ENCODE assay signal across 9 cellular contexts in the genomic region with DNA sequence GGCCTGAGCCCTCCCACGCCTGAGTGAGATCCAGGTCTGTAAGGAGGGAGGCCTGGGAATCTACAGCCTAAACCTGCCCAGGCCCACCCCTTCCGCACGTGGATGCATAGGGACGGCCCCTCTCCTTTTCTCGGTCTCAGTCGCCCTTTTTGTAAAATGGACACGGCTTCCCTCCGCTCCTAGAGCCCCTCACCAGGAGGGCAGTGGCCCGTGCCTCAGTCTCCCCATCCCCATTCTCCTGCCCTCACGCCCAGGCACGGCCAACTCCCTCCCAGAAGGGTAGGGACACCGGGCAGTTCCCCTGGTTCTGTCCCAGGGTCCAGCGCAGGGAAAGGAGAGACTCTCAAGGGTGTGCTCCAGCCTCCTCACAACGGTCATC.
A peak's percentile ranks its signal among the peaks of the same experiment; 100 is the strongest.
DNase-seq lines count a peak whose midpoint lies in the region; ATAC-seq and TF ChIP-seq lines count a peak whose summit lies in the region.
"Had no signal": no experiment of that assay in that cellular context is flagged by ENCODE, and none has a peak within 500 bp of the region (broad histone marks: within the 10 kb centered on the region; RNA-seq: fewer than 3 reads in every experiment).

No MANE protein-coding gene starts in this region.

- no peaks in the 10 kb centered on the region for H3K9me3 Mint-ChIP-seq in activated T-cell treated with anti-CD3 and anti-CD28 coated beads, Interleukin-2, amount 50 U/mL, for 24 hours
- no peaks in the 10 kb centered on the region for H3K9me3 Mint-ChIP-seq in stimulated activated effector memory CD8-positive, alpha-beta T cell treated with anti-CD3 and anti-CD28 coated beads, Interleukin-12 subunit alpha, Interleukin-12 subunit beta, amount 100 ng/mL, for 72 hours

- H3K27ac ChIP-seq in WERI-Rb-1, result peak overlapping the region; percentile 89

- peaks cover 19% of the 10 kb centered on the region for H3K4me1 Mint-ChIP-seq in activated T-cell treated with anti-CD3 and anti-CD28 coated beads, Interleukin-2, amount 50 U/mL, for 24 hours (ENCODE audit: low read depth)
- H3K4me1 Mint-ChIP-seq in stimulated activated effector memory CD8-positive, alpha-beta T cell treated with anti-CD3 and anti-CD28 coated beads, Interleukin-12 subunit alpha, Interleukin-12 subunit beta, amount 100 ng/mL, for 72 hours, result peaks cover 17% of the 10 kb centered on the region

- peak overlapping the region; percentile 59 for H3K4me3 Mint-ChIP-seq in activated T-cell treated with anti-CD3 and anti-CD28 coated beads, Interleukin-2, amount 50 U/mL, for 24 hours
- peak overlapping the region; percentile 59 for H3K4me3 Mint-ChIP-seq in stimulated activated effector memory CD8-positive, alpha-beta T cell treated with anti-CD3 and anti-CD28 coated beads, Interleukin-12 subunit alpha, Interleukin-12 subunit beta, amount 100 ng/mL, for 72 hours

- H3K27me3 Mint-ChIP-seq in activated T-cell treated with anti-CD3 and anti-CD28 coated beads, Interleukin-2, amount 50 U/mL, for 24 hours, result peaks cover 58% of the 10 kb centered on the region

- TF ChIP-seq CTCF in WERI-Rb-1 (IDR thresholded peaks at IDR 0.05; ENCODE audit: low read depth, low read length), result no peak

- H3K4me3 ChIP-seq in WERI-Rb-1 (ENCODE audit: low read depth, low read length), result peak overlapping the region; percentile 58

- H3K9me3 ChIP-seq in WERI-Rb-1 (ENCODE audit: severe bottlenecking), result no peaks in the 10 kb centered on the region

- no peaks in the 10 kb centered on the region for H3K36me3 Mint-ChIP-seq in activated T-cell treated with anti-CD3 and anti-CD28 coated beads, Interleukin-2, amount 50 U/mL, for 24 hours (ENCODE audit: low read depth)
- no peaks in the 10 kb centered on the region for H3K36me3 Mint-ChIP-seq in stimulated activated effector memory CD8-positive, alpha-beta T cell treated with anti-CD3 and anti-CD28 coated beads, Interleukin-12 subunit alpha, Interleukin-12 subunit beta, amount 100 ng/mL, for 72 hours

- DNase-seq in activated T-cell treated with anti-CD3 and anti-CD28 coated beads, Interleukin-2, amount 50 U/mL, for 24 hours, result no peak
- DNase-seq in activated T-cell treated with anti-CD3 and anti-CD28 coated beads, Interleukin-2, amount 50 U/mL, for 1 hour, result no peak
- DNase-seq in WERI-Rb-1 (no peak), left kidney (ENCODE audit: low read depth, low spot score) (peak; percentile 16), activated gamma-delta T cell treated with Interleukin-2 at 50 U/mL for 16 hours (no peak), RPMI8226 (no peak), HCEC 1CT (no peak)
- DNase-seq in stimulated activated effector memory CD8-positive, alpha-beta T cell treated with anti-CD3 and anti-CD28 coated beads, Interleukin-12 subunit alpha, Interleukin-12 subunit beta, amount 100 ng/mL, for 72 hours (ENCODE audit: low spot score in 2 of 2), result no peak
- DNase-seq: activated CD8-positive, alpha-beta memory T cell treated with anti-CD3 and anti-CD28 coated beads, Interleukin-2, amount 50 U/mL, for 4 hours had no signal

- H3K27me3 ChIP-seq in WERI-Rb-1 (ENCODE audit: insufficient read depth, low read depth, severe bottlenecking), result no peaks in the 10 kb centered on the region

- no peak overlapping the region for H3K27ac Mint-ChIP-seq in activated T-cell treated with anti-CD3 and anti-CD28 coated beads, Interleukin-2, amount 50 U/mL, for 24 hours
- no peak overlapping the region for H3K27ac Mint-ChIP-seq in stimulated activated effector memory CD8-positive, alpha-beta T cell treated with anti-CD3 and anti-CD28 coated beads, Interleukin-12 subunit alpha, Interleukin-12 subunit beta, amount 100 ng/mL, for 72 hours

- ATAC-seq in stimulated activated effector memory CD8-positive, alpha-beta T cell treated with anti-CD3 and anti-CD28 coated beads, Interleukin-12 subunit alpha, Interleukin-12 subunit beta, amount 100 ng/mL, for 72 hours, result no peak

- peaks cover 10% of the 10 kb centered on the region for H3K36me3 ChIP-seq in WERI-Rb-1
